1 cellular context compared by ENCODE assay signal in genomic region chr17:50783193-50783660, GRCh38.
A peak's percentile ranks its signal among the peaks of the same experiment; 100 is the strongest.
TF ChIP-seq lines count a peak whose summit lies in the region.

No MANE protein-coding gene starts in this region.

TF ChIP-seq in K562, 482 proteins besides CTCF, POLR2A, EP300 and RAD21 (continued from another document and continues in another):
- TF ChIP-seq ZNF407 (IDR thresholded peaks at IDR 0.05; ENCODE audit: low read depth) (no peak), ZNF41 (CRISPR knock-in tag; conservative IDR thresholded peaks at IDR 0.05) (no peak), ZNF280B (CRISPR knock-in tag; IDR thresholded peaks at IDR 0.05) (no peak), ZC3H11A (IDR thresholded peaks at IDR 0.05; ENCODE audit: low read depth, low read length) (no peak), MAX (CRISPR knock-in tag; IDR thresholded peaks at IDR 0.05) (0 out of 2 replicates have a peak, but pooled peaks have one; percentile 20), ZNF511 (CRISPR knock-in tag; IDR thresholded peaks at IDR 0.05) (no peak), CTCFL (IDR thresholded peaks at IDR 0.05; ENCODE audit: borderline replicate concordance, insufficient read depth, low read depth, low read length, poor library complexity, severe bottlenecking) (no peak), ZNF507 (tag; conservative IDR thresholded peaks at IDR 0.05) (no peak), E2F8 (IDR thresholded peaks at IDR 0.05; ENCODE audit: low read depth, partially characterized antibody) (no peak), ZNF263 (CRISPR knock-in tag; IDR thresholded peaks at IDR 0.05; ENCODE audit: borderline replicate concordance) (peak; percentile 29; the same call in 1 of the 2 replicates), KLF6 (CRISPR knock-in tag; IDR thresholded peaks at IDR 0.05; ENCODE audit: borderline replicate concordance) (no peak), ZFX (CRISPR knock-in tag; IDR thresholded peaks at IDR 0.05) (no peak), MYC (IDR thresholded peaks at IDR 0.05; ENCODE audit: low read depth, low read length) (0 out of 2 replicates have a peak, but pooled peaks have one; percentile 20), MYC (CRISPR knock-in tag; IDR thresholded peaks at IDR 0.05; ENCODE audit: borderline replicate concordance, low read depth) (no peak), CGGBP1 (CRISPR knock-in tag; IDR thresholded peaks at IDR 0.05) (no peak), HEY1 (CRISPR knock-in tag; IDR thresholded peaks at IDR 0.05; ENCODE audit: borderline replicate concordance) (no peak), ESRRA (IDR thresholded peaks at IDR 0.05; ENCODE audit: borderline replicate concordance, low read depth) (0 out of 2 replicates have a peak, but pooled peaks have one; percentile 26), CC2D1A (IDR thresholded peaks at IDR 0.05) (peak; percentile 90), ZNF583 (CRISPR knock-in tag; IDR thresholded peaks at IDR 0.05) (no peak), ARID3A (IDR thresholded peaks at IDR 0.05; ENCODE audit: borderline replicate concordance, low read depth, low read length) (peak; percentile 68; the same call in 1 of the 2 replicates), TAF1 (IDR thresholded peaks at IDR 0.05; ENCODE audit: control insufficient read depth, extremely low read depth, insufficient read depth, low read length, severe bottlenecking) (no peak), MYBL2 (IDR thresholded peaks at IDR 0.05; ENCODE audit: low read depth) (no peak), MYBL2 (CRISPR knock-in tag; IDR thresholded peaks at IDR 0.05; ENCODE audit: borderline replicate concordance) (no peak), PML (IDR thresholded peaks at IDR 0.05; ENCODE audit: low read length) (no peak), RB1 (IDR thresholded peaks at IDR 0.05; ENCODE audit: low read depth) (peak; percentile 60; the same call in 1 of the 2 replicates), DEAF1 (CRISPR knock-in tag; IDR thresholded peaks at IDR 0.05) (peak; percentile 94), NR2C1 (IDR thresholded peaks at IDR 0.05) (no peak), NR2C1 (tag; IDR thresholded peaks at IDR 0.05) (no peak), MIER1 (IDR thresholded peaks at IDR 0.05; ENCODE audit: low read depth) (no peak), MNT (conservative IDR thresholded peaks at IDR 0.05) (no peak), CBX3 (IDR thresholded peaks at IDR 0.05; ENCODE audit: borderline replicate concordance in 1 of 2, low read length in 2 of 2) (no peak), SP1 (CRISPR knock-in tag; IDR thresholded peaks at IDR 0.05) (peak; percentile 56), IRF2 (CRISPR knock-in tag; IDR thresholded peaks at IDR 0.05) (no peak)
